8 cellular contexts compared by ENCODE assay signal in genomic region chr6:26031151-26031594, GRCh38. TPM values are rescaled to one million over a fixed set of nuclear protein-coding genes. Genes with fewer than 3 reads are reported as not detected.
DNase-seq lines count a peak whose midpoint lies in the region; ATAC-seq and TF ChIP-seq lines count a peak whose summit lies in the region.

No MANE protein-coding gene starts in this region.

- TF ChIP-seq CTCF in upper lobe of right lung (IDR thresholded peaks at IDR 0.05) = no peak

- H3K27me3 Mint-ChIP-seq in activated naive CD8-positive, alpha-beta T cell = no peaks in the 10 kb centered on the region

- H3K27me3 ChIP-seq in mucosa of rectum (ENCODE audit: control insufficient read depth in 2 of 2, insufficient read depth in 2 of 2, low read length in 2 of 2) (no peaks in the 10 kb centered on the region), upper lobe of right lung (no peaks in the 10 kb centered on the region)

- H3K4me1 Mint-ChIP-seq in activated naive CD8-positive, alpha-beta T cell (ENCODE audit: low read depth) = peaks cover 53% of the 10 kb centered on the region

- intact Hi-C loops in upper lobe of right lung (cut with DNase I) = no loop called here

- no peaks in the 10 kb centered on the region for H3K36me3 ChIP-seq in mucosa of rectum (ENCODE audit: control insufficient read depth in 2 of 2, insufficient read depth in 2 of 2, low read length in 2 of 2)
- no peaks in the 10 kb centered on the region for H3K36me3 ChIP-seq in upper lobe of right lung

- no peaks in the 10 kb centered on the region for H3K9me3 Mint-ChIP-seq in activated naive CD8-positive, alpha-beta T cell (ENCODE audit: low read depth)

- H3K9me3 ChIP-seq in mucosa of rectum (ENCODE audit: control insufficient read depth in 2 of 2, low read length in 2 of 2) = no peaks in the 10 kb centered on the region
- no peaks in the 10 kb centered on the region for H3K9me3 ChIP-seq in upper lobe of right lung

- peak overlapping the region in 1 of 2 donors; percentile 77 for H3K9ac ChIP-seq in mucosa of rectum (ENCODE audit: low read depth in 1 of 2, low read length in 2 of 2)

- peak overlapping the region; percentile 98 to 99 for H3K27ac ChIP-seq in mucosa of rectum (ENCODE audit: low read depth in 2 of 2, low read length in 2 of 2)
- no peak overlapping the region for H3K27ac ChIP-seq in upper lobe of right lung

- no peak for ATAC-seq in GM19455 (IDR thresholded peaks at IDR 0.05; ENCODE audit: unreplicated experiment)
- no peak for ATAC-seq in GM19035 (IDR thresholded peaks at IDR 0.05; ENCODE audit: unreplicated experiment)
- ATAC-seq in HG02885 (IDR thresholded peaks at IDR 0.05; ENCODE audit: poor library complexity, unreplicated experiment) = no peak
- ATAC-seq in upper lobe of right lung = no peak

- peak overlapping the region; percentile 93 for H3K4me3 Mint-ChIP-seq in activated naive CD8-positive, alpha-beta T cell

- H3K4me1 ChIP-seq in mucosa of rectum (ENCODE audit: control insufficient read depth in 2 of 2, insufficient read depth in 2 of 2, low read length in 2 of 2) (peaks cover 17 to 26% of the 10 kb centered on the region in 2 donors), upper lobe of right lung (peaks cover 18% of the 10 kb centered on the region)

- DNase-seq in DMS53 treated with DMSO at 0.1 percent for 48 hours (lab: John Stamatoyannopoulos, UW; ENCODE audit: unreplicated experiment) (peak; percentile 33), M059J (ENCODE audit: low read depth) (peak; percentile 62), upper lobe of right lung (no peak)

- H3K4me3 ChIP-seq in mucosa of rectum (ENCODE audit: low read length in 2 of 2) (peak overlapping the region; percentile 90 to 93), upper lobe of right lung (no peak overlapping the region)

- H3K27ac Mint-ChIP-seq in activated naive CD8-positive, alpha-beta T cell = peak overlapping the region; percentile 96

- peaks cover 2% of the 10 kb centered on the region for H3K36me3 Mint-ChIP-seq in activated naive CD8-positive, alpha-beta T cell

RNA-seq across cellular contexts. Expression of gene HFE, which starts 56.1 kb away (rescaled TPM):
- 16.9 and 20.6 TPM in 2 replicates for total RNA-seq in M059J (2014; rRNA removed; shearing (Covaris generic))
- 9.2 TPM for total RNA-seq in upper lobe of right lung
